ENCODE assay signal across 15 cellular contexts in genomic region chr4:1211951-1212545, GRCh38. TPM values are rescaled to one million over a fixed set of nuclear protein-coding genes. Genes with fewer than 3 reads are reported as not detected.
DNase-seq lines count a peak whose midpoint lies in the region; ATAC-seq and TF ChIP-seq lines count a peak whose summit lies in the region.
"Had no signal": no experiment of that assay in that cellular context is flagged by ENCODE, and none has a peak within 500 bp of the region (broad histone marks: within the 10 kb centered on the region; RNA-seq: fewer than 3 reads in every experiment).

No MANE protein-coding gene starts in this region.

- intact Hi-C loops in vagina (cut with DNase I): no loop called here

- H3K27ac Mint-ChIP-seq in activated naive CD4-positive, alpha-beta T cell treated with anti-CD3 and anti-CD28 coated beads, Interleukin-2, amount 10 ng/mL, durations not matched to agents 7 days and 5 days: peak overlapping the region; percentile 78
- peak overlapping the region in 1 of 2 donors; percentile 72 for H3K27ac Mint-ChIP-seq in activated naive CD4-positive, alpha-beta T cell treated with anti-CD3 and anti-CD28 coated beads, Interleukin-2, amount 50 U/mL, for 72 hours
- H3K27ac Mint-ChIP-seq in glutamatergic neuron (ENCODE audit: unreplicated experiment): peak overlapping the region; percentile 76
- H3K27ac Mint-ChIP-seq in osteocyte (ENCODE audit: unreplicated experiment): peak overlapping the region; percentile 43
- H3K27ac Mint-ChIP-seq: mesothelial cell of epicardium had no signal

- H3K4me3 ChIP-seq in vagina: no peak overlapping the region

- H3K9me3 Mint-ChIP-seq in activated naive CD4-positive, alpha-beta T cell treated with anti-CD3 and anti-CD28 coated beads, Interleukin-2, amount 10 ng/mL, durations not matched to agents 7 days and 5 days: no peaks in the 10 kb centered on the region
- no peaks in the 10 kb centered on the region for H3K9me3 Mint-ChIP-seq in activated naive CD4-positive, alpha-beta T cell treated with anti-CD3 and anti-CD28 coated beads, Interleukin-2, amount 50 U/mL, for 72 hours
- peaks cover 8% of the 10 kb centered on the region for H3K9me3 Mint-ChIP-seq in glutamatergic neuron (ENCODE audit: unreplicated experiment)
- no peaks in the 10 kb centered on the region for H3K9me3 Mint-ChIP-seq in osteocyte (ENCODE audit: unreplicated experiment)
- H3K9me3 Mint-ChIP-seq: mesothelial cell of epicardium had no signal

- H3K4me1 Mint-ChIP-seq in activated naive CD4-positive, alpha-beta T cell treated with anti-CD3 and anti-CD28 coated beads, Interleukin-2, amount 10 ng/mL, durations not matched to agents 7 days and 5 days: peaks cover 18% of the 10 kb centered on the region
- peaks cover 10% of the 10 kb centered on the region for H3K4me1 Mint-ChIP-seq in glutamatergic neuron (ENCODE audit: low read depth, unreplicated experiment)
- H3K4me1 Mint-ChIP-seq in osteocyte (ENCODE audit: unreplicated experiment): peaks cover 44% of the 10 kb centered on the region

- H3K36me3 ChIP-seq in vagina: peaks cover 0 to 24% of the 10 kb centered on the region in 2 donors

- no peaks in the 10 kb centered on the region for H3K27me3 Mint-ChIP-seq in activated naive CD4-positive, alpha-beta T cell treated with anti-CD3 and anti-CD28 coated beads, Interleukin-2, amount 10 ng/mL, durations not matched to agents 7 days and 5 days
- peaks cover 11% of the 10 kb centered on the region for H3K27me3 Mint-ChIP-seq in glutamatergic neuron (ENCODE audit: unreplicated experiment)
- H3K27me3 Mint-ChIP-seq in osteocyte (ENCODE audit: unreplicated experiment): no peaks in the 10 kb centered on the region

- H3K9me3 ChIP-seq in vagina: no peaks in the 10 kb centered on the region

- H3K4me3 Mint-ChIP-seq in activated naive CD4-positive, alpha-beta T cell treated with anti-CD3 and anti-CD28 coated beads, Interleukin-2, amount 10 ng/mL, durations not matched to agents 7 days and 5 days: no peak overlapping the region
- no peak overlapping the region for H3K4me3 Mint-ChIP-seq in glutamatergic neuron (ENCODE audit: unreplicated experiment)
- no peak overlapping the region for H3K4me3 Mint-ChIP-seq in osteocyte (ENCODE audit: unreplicated experiment)
- H3K4me3 Mint-ChIP-seq: mesothelial cell of epicardium had no signal

- ATAC-seq in activated naive CD4-positive, alpha-beta T cell treated with anti-CD3 and anti-CD28 coated beads, Interleukin-2, amount 50 U/mL, for 72 hours: no peak
- ATAC-seq in HG03565 (IDR thresholded peaks at IDR 0.05; ENCODE audit: unreplicated experiment): no peak

- H3K27me3 ChIP-seq in vagina: no peaks in the 10 kb centered on the region

- no peak for TF ChIP-seq POLR2A in vagina (IDR thresholded peaks at IDR 0.05)

- no peak for TF ChIP-seq CTCF in glutamatergic neuron (IDR thresholded peaks at IDR 0.05; ENCODE audit: partially characterized antibody, unreplicated experiment)
- no peak for TF ChIP-seq CTCF in osteocyte (IDR thresholded peaks at IDR 0.05)
- no peak for TF ChIP-seq CTCF in vagina (IDR thresholded peaks at IDR 0.05)

- no peak for DNase-seq in activated naive CD4-positive, alpha-beta T cell treated with anti-CD3 and anti-CD28 coated beads, Interleukin-2, amount 10 ng/mL, durations not matched to agents 7 days and 5 days
- no peak for DNase-seq in activated naive CD4-positive, alpha-beta T cell treated with anti-CD3 and anti-CD28 coated beads, Interleukin-2, amount 50 U/mL, for 72 hours (ENCODE audit: low spot score in 2 of 2)
- DNase-seq in glutamatergic neuron: peak; percentile 14
- no peak for DNase-seq in osteocyte (ENCODE audit: extremely low spot score, unreplicated experiment)
- no peak for DNase-seq in vagina (ENCODE audit: extremely low spot score in 2 of 2)
- no peak for DNase-seq in SIG-M5 (lab: John Stamatoyannopoulos, UW)
- DNase-seq in stimulated activated CD8-positive, alpha-beta memory T cell treated with anti-CD3 and anti-CD28 coated beads, Interleukin-4, amount 100 ng/mL, for 48 hours: no peak
- DNase-seq: activated CD4-positive, CD25-positive, alpha-beta regulatory T cell treated with anti-CD3 and anti-CD28 coated beads, Interleukin-2, amount 50 U/mL, for 72 hours; activated T-cell treated with anti-CD3 and anti-CD28 coated beads for 4 hours; GF-D8; KBM-7; NCI-H510A treated with DMSO at 0.1 percent for 48 hours; stimulated activated CD4-positive, alpha-beta T cell treated with anti-CD3 and anti-CD28 coated beads, Interleukin-2, amount 100 ng/mL, for 48 hours had no signal

- peaks cover 94% of the 10 kb centered on the region for H3K4me1 ChIP-seq in vagina

- peaks cover 19% of the 10 kb centered on the region for H3K36me3 Mint-ChIP-seq in activated naive CD4-positive, alpha-beta T cell treated with anti-CD3 and anti-CD28 coated beads, Interleukin-2, amount 10 ng/mL, durations not matched to agents 7 days and 5 days
- H3K36me3 Mint-ChIP-seq in activated naive CD4-positive, alpha-beta T cell treated with anti-CD3 and anti-CD28 coated beads, Interleukin-2, amount 50 U/mL, for 72 hours: no peaks in the 10 kb centered on the region
- H3K36me3 Mint-ChIP-seq in glutamatergic neuron (ENCODE audit: unreplicated experiment) (no peaks in the 10 kb centered on the region), osteocyte (ENCODE audit: unreplicated experiment) (peaks cover 8% of the 10 kb centered on the region)

- CTCF ChIA-PET in activated naive CD4-positive, alpha-beta T cell treated with anti-CD3 and anti-CD28 coated beads, Interleukin-2, amount 10 ng/mL, durations not matched to agents 7 days and 5 days (lab: Charles Lee): no interaction called here

- peak overlapping the region; percentile 83 for H3K27ac ChIP-seq in vagina

RNA-seq across cellular contexts. Expression of gene CTBP1, which starts 36.9 kb away (rescaled TPM):
- total RNA-seq in activated naive CD4-positive, alpha-beta T cell treated with anti-CD3 and anti-CD28 coated beads, Interleukin-2, amount 50 U/mL, for 72 hours: 100 to 1,000 TPM in 1 of 2 donors, 10 to 100 TPM in 1; 74.7 to 177 TPM
- total RNA-seq in glutamatergic neuron (ENCODE audit: unreplicated experiment) (302 TPM), osteocyte (172 and 176 TPM in 2 replicates), vagina (93.1 TPM)

RNA-seq across cellular contexts. Expression of gene SPON2, which starts 39.7 kb away (rescaled TPM):
- 10 to 100 TPM in 1 of 2 donors, 1 to 10 TPM in 1; 7.0 to 17.4 TPM for total RNA-seq in activated naive CD4-positive, alpha-beta T cell treated with anti-CD3 and anti-CD28 coated beads, Interleukin-2, amount 50 U/mL, for 72 hours
- total RNA-seq in glutamatergic neuron (ENCODE audit: unreplicated experiment) (769 TPM), osteocyte (149 and 168 TPM in 2 replicates), vagina (72.2 TPM)
